15 cellular contexts compared by ENCODE assay signal in the genomic region with DNA sequence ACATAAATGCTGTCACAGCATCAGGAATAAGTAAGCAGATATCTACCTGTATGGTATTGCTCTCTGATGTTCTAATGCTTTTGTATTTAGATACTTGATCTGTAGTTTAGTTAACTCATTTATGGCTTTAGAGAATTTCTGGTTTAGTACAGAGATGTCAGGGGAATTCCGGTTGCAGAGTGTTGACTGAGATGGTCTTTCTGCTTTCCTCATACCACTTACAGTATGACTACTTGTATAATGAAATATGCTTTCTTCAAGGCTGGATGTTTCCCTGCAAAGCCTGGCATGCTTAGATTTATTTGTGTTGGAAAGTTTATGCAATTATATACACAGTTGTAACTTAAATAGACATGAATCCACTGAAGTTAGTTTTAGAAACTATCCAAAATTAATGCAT.
DNase-seq lines count a peak whose midpoint lies in the region; ATAC-seq lines count a peak whose summit lies in the region.
"Had no signal": no experiment of that assay in that cellular context is flagged by ENCODE, and none has a peak within 500 bp of the region (broad histone marks: within the 10 kb centered on the region; RNA-seq: fewer than 3 reads in every experiment).

No MANE protein-coding gene starts in this region.

- no peak overlapping the region for H3K27ac Mint-ChIP-seq in activated CD4-positive, alpha-beta T cell treated with anti-CD3 and anti-CD28 coated beads for 36 hours
- H3K27ac Mint-ChIP-seq in activated T-helper 17 cell treated with anti-CD3 and anti-CD28 coated beads, Interleukin-2, amount 50 U/mL, for 72 hours, result no peak overlapping the region
- H3K27ac Mint-ChIP-seq: B cell; CD8-positive, alpha-beta T cell; H9 had no signal

- POLR2A ChIA-PET in activated CD4-positive, alpha-beta T cell treated with anti-CD3 and anti-CD28 coated beads for 36 hours (lab: Charles Lee), result no interaction called here

- H3K27me3 Mint-ChIP-seq in activated CD4-positive, alpha-beta T cell treated with anti-CD3 and anti-CD28 coated beads for 36 hours, result peaks cover 2% of the 10 kb centered on the region
- H3K27me3 Mint-ChIP-seq in activated T-helper 17 cell treated with anti-CD3 and anti-CD28 coated beads, Interleukin-2, amount 50 U/mL, for 72 hours, result peaks cover 6% of the 10 kb centered on the region

- H3K36me3 Mint-ChIP-seq in activated CD4-positive, alpha-beta T cell treated with anti-CD3 and anti-CD28 coated beads for 36 hours (ENCODE audit: low read depth), result peaks cover 1% of the 10 kb centered on the region
- H3K36me3 Mint-ChIP-seq in activated T-helper 17 cell treated with anti-CD3 and anti-CD28 coated beads, Interleukin-2, amount 50 U/mL, for 72 hours (ENCODE audit: low read depth), result no peaks in the 10 kb centered on the region
- H3K36me3 Mint-ChIP-seq: CD8-positive, alpha-beta T cell had no signal

- peak; percentile 19 for ATAC-seq in activated CD4-positive, alpha-beta T cell treated with anti-CD3 and anti-CD28 coated beads for 36 hours
- peak; percentile 40 for ATAC-seq in GM19351 (IDR thresholded peaks at IDR 0.05; ENCODE audit: unreplicated experiment)
- ATAC-seq in activated T-helper 17 cell treated with anti-CD3 and anti-CD28 coated beads, Interleukin-2, amount 50 U/mL, for 72 hours (replicated peaks), result peak; percentile 31
- ATAC-seq: A549; CD8-positive, alpha-beta T cell had no signal

- H3K9me3 Mint-ChIP-seq in activated CD4-positive, alpha-beta T cell treated with anti-CD3 and anti-CD28 coated beads for 36 hours (ENCODE audit: low read depth), result no peaks in the 10 kb centered on the region
- no peaks in the 10 kb centered on the region for H3K9me3 Mint-ChIP-seq in activated T-helper 17 cell treated with anti-CD3 and anti-CD28 coated beads, Interleukin-2, amount 50 U/mL, for 72 hours
- H3K9me3 Mint-ChIP-seq: CD8-positive, alpha-beta T cell; H9 had no signal

- intact Hi-C loops in activated CD4-positive, alpha-beta T cell treated with anti-CD3 and anti-CD28 coated beads for 36 hours (cut with DNase I, micrococcal nuclease), result no loop called here

- H3K4me1 Mint-ChIP-seq in activated CD4-positive, alpha-beta T cell treated with anti-CD3 and anti-CD28 coated beads for 36 hours, result no peaks in the 10 kb centered on the region
- H3K4me1 Mint-ChIP-seq in activated T-helper 17 cell treated with anti-CD3 and anti-CD28 coated beads, Interleukin-2, amount 50 U/mL, for 72 hours, result no peaks in the 10 kb centered on the region
- H3K4me1 Mint-ChIP-seq: B cell had no signal

- DNase-seq in activated CD4-positive, alpha-beta T cell treated with anti-CD3 and anti-CD28 coated beads for 36 hours, result no peak
- DNase-seq in activated CD4-positive, alpha-beta T cell treated with anti-CD3 and anti-CD28 coated beads for 48 hours, result no peak
- DNase-seq in COLO668 (lab: John Stamatoyannopoulos, UW; ENCODE audit: unreplicated experiment), result no peak
- no peak for DNase-seq in stimulated activated CD4-positive, alpha-beta T cell treated with anti-CD3 and anti-CD28 coated beads, Interleukin-4, amount 100 ng/mL, for 1 hour
- DNase-seq in NCI-H748 (lab: John Stamatoyannopoulos, UW; ENCODE audit: unreplicated experiment), result no peak
- DNase-seq: CD8-positive, alpha-beta T cell; COR-L47; DMS 273 treated with DMSO at 0.1 percent for 48 hours; DMS53; DND-41; H9 had no signal

- CTCF ChIA-PET in activated CD4-positive, alpha-beta T cell treated with anti-CD3 and anti-CD28 coated beads for 36 hours (lab: Charles Lee), result interaction anchor here (1.4 to 2.2 kb wide), 2 partner anchors 23 to 26 kb away, joined by 6 to 9 read pairs; no protein-coding TSS in a partner anchor

- no peak overlapping the region for H3K4me3 Mint-ChIP-seq in activated CD4-positive, alpha-beta T cell treated with anti-CD3 and anti-CD28 coated beads for 36 hours
- H3K4me3 Mint-ChIP-seq in activated T-helper 17 cell treated with anti-CD3 and anti-CD28 coated beads, Interleukin-2, amount 50 U/mL, for 72 hours, result no peak overlapping the region
- H3K4me3 Mint-ChIP-seq: B cell; CD8-positive, alpha-beta T cell; H9 had no signal
